22 cellular contexts compared by ENCODE assay signal in genomic region chr5:14854806-14855205, GRCh38.
"Had no signal": no experiment of that assay in that cellular context is flagged by ENCODE, and none has a peak within 500 bp of the region (broad histone marks: within the 10 kb centered on the region; RNA-seq: fewer than 3 reads in every experiment).

No MANE protein-coding gene starts in this region.

- H3K9me3 ChIP-seq: gastroesophageal sphincter, heart left ventricle, left lung, right atrium auricular region, testis had no signal

- H3K27me3 ChIP-seq: gastroesophageal sphincter, heart left ventricle, left lung, right atrium auricular region, testis had no signal

- H3K27ac ChIP-seq: gastroesophageal sphincter, left lung, right atrium auricular region, skin epidermis, testis had no signal

- FAIRE-seq: kidney had no signal

- H3K4me1 Mint-ChIP-seq: activated naive CD8-positive, alpha-beta T cell treated with anti-CD3 and anti-CD28 coated beads, Interleukin-2, amount 10 ng/mL, durations not matched to agents 7 days and 5 days had no signal

- DNase-seq: activated CD4-positive, alpha-beta T cell treated with anti-CD3 and anti-CD28 coated beads, Interleukin-2, amount 10 ng/mL, durations not matched to agents 7 days and 5 days; activated CD8-positive, alpha-beta memory T cell treated with anti-CD3 and anti-CD28 coated beads, Interleukin-2, amount 50 U/mL, for 48 hours; activated gamma-delta T cell treated with Interleukin-2 at 50 U/mL for 16 hours; activated naive CD8-positive, alpha-beta T cell treated with anti-CD3 and anti-CD28 coated beads, Interleukin-2, amount 10 ng/mL, durations not matched to agents 7 days and 5 days; effector CD8-positive, alpha-beta T cell; heart left ventricle; kidney; left lung; mammary epithelial cell; midbrain; stimulated activated CD4-positive, alpha-beta T cell treated with anti-CD3 and anti-CD28 coated beads, Interleukin-15, amount 100 ng/mL, for 24 hours; stimulated activated CD4-positive, alpha-beta T cell treated with anti-CD3 and anti-CD28 coated beads, Interleukin-2, amount 100 ng/mL, for 48 hours; testis had no signal

- H3K27me3 Mint-ChIP-seq: activated CD4-positive, alpha-beta T cell treated with anti-CD3 and anti-CD28 coated beads, Interleukin-2, amount 10 ng/mL, durations not matched to agents 7 days and 5 days; activated naive CD8-positive, alpha-beta T cell treated with anti-CD3 and anti-CD28 coated beads, Interleukin-2, amount 10 ng/mL, durations not matched to agents 7 days and 5 days; type B pancreatic cell had no signal

- H3K27ac Mint-ChIP-seq: activated CD4-positive, alpha-beta T cell treated with anti-CD3 and anti-CD28 coated beads, Interleukin-2, amount 10 ng/mL, durations not matched to agents 7 days and 5 days; activated naive CD8-positive, alpha-beta T cell treated with anti-CD3 and anti-CD28 coated beads, Interleukin-2, amount 10 ng/mL, durations not matched to agents 7 days and 5 days; progenitor cell of endocrine pancreas; type B pancreatic cell had no signal

- H3K36me3 ChIP-seq: gastroesophageal sphincter, heart left ventricle, left lung, right atrium auricular region had no signal

- H3K4me3 Mint-ChIP-seq: activated CD4-positive, alpha-beta T cell treated with anti-CD3 and anti-CD28 coated beads, Interleukin-2, amount 10 ng/mL, durations not matched to agents 7 days and 5 days; activated naive CD8-positive, alpha-beta T cell treated with anti-CD3 and anti-CD28 coated beads, Interleukin-2, amount 10 ng/mL, durations not matched to agents 7 days and 5 days; brain; neural crest cell; type B pancreatic cell had no signal

- H3K4me3 ChIP-seq: gastroesophageal sphincter, heart left ventricle, left lung, right atrium auricular region, skin epidermis, testis had no signal

- ATAC-seq: activated CD4-positive, CD25-positive, alpha-beta regulatory T cell treated with anti-CD3 and anti-CD28 coated beads, Interleukin-2, amount 50 U/mL, for 24 hours; esophagus mucosa; gastroesophageal sphincter; left lung had no signal

- H3K9me3 Mint-ChIP-seq: activated CD4-positive, alpha-beta T cell treated with anti-CD3 and anti-CD28 coated beads, Interleukin-2, amount 10 ng/mL, durations not matched to agents 7 days and 5 days; activated naive CD8-positive, alpha-beta T cell treated with anti-CD3 and anti-CD28 coated beads, Interleukin-2, amount 10 ng/mL, durations not matched to agents 7 days and 5 days; brain; neural crest cell; type B pancreatic cell had no signal

- H3K4me1 ChIP-seq: gastroesophageal sphincter, left lung had no signal
